ENCODE assay signal across 16 cellular contexts in genomic region chr18:40867452-40867851, GRCh38.
DNase-seq lines count a peak whose midpoint lies in the region; ATAC-seq and TF ChIP-seq lines count a peak whose summit lies in the region.
"Had no signal": no experiment of that assay in that cellular context is flagged by ENCODE, and none has a peak within 500 bp of the region (broad histone marks: within the 10 kb centered on the region; RNA-seq: fewer than 3 reads in every experiment).

No MANE protein-coding gene starts in this region.

- H3K4me3 ChIP-seq in PC-3 (ENCODE audit: low read length) (no peak overlapping the region), epithelial cell of esophagus (ENCODE audit: low read length) (no peak overlapping the region), mesodermal cell (ENCODE audit: extremely low read depth, insufficient read depth, low read length, poor library complexity, severe bottlenecking) (no peak overlapping the region), Peyer's patch (no peak overlapping the region)

- peak overlapping the region; percentile 98 for H3K27ac ChIP-seq in PC-3 (ENCODE audit: low read length)
- peak overlapping the region; percentile 73 for H3K27ac ChIP-seq in mesodermal cell (ENCODE audit: low read depth, low read length, severe bottlenecking)
- H3K27ac ChIP-seq in Peyer's patch: no peak overlapping the region

- 83 to 91% methylated on average over 1 of the region's 2 CpGs for WGBS in mesodermal cell (ENCODE audit: insufficient coverage in 2 of 2), 2 experiments

- POLR2A ChIA-PET in PC-3 (lab: Charles Lee; ENCODE audit: unreplicated experiment): no interaction called here

- H3F3A ChIP-seq in PC-3 (ENCODE audit: low read length, unreplicated experiment): no peaks in the 10 kb centered on the region

- BruUV-seq in PC-3 (replicated peaks; lab: Mats Ljungman, UMichigan): no TSS peak

- peaks cover 18% of the 10 kb centered on the region for H3K4me1 ChIP-seq in PC-3 (ENCODE audit: insufficient read depth, low read length)
- peaks cover 18% of the 10 kb centered on the region for H3K4me1 ChIP-seq in mesodermal cell (ENCODE audit: control insufficient read depth, insufficient read depth, low read length, poor library complexity, severe bottlenecking)
- H3K4me1 ChIP-seq in Peyer's patch: no peaks in the 10 kb centered on the region

- intact Hi-C loops in PC-3 (cut with micrococcal nuclease): loop anchor here (10.0 kb wide), 1 partner anchor 507 kb away; no protein-coding TSS in a partner anchor

- TF ChIP-seq CTCF in PC-3 (conservative IDR thresholded peaks at IDR 0.05; ENCODE audit: low read depth, low read length): no peak
- no peak for TF ChIP-seq CTCF in epithelial cell of esophagus (IDR thresholded peaks at IDR 0.05; ENCODE audit: insufficient read depth, low read depth, low read length, missing control alignments)
- TF ChIP-seq CTCF in Peyer's patch (IDR thresholded peaks at IDR 0.05): no peak

- no peak for TF ChIP-seq POLR2A in Peyer's patch (IDR thresholded peaks at IDR 0.05)

- CTCF ChIA-PET in PC-3 (lab: Charles Lee): no interaction called here

- H4K20me1 ChIP-seq in PC-3 (ENCODE audit: low read length): no peaks in the 10 kb centered on the region

- H3K27me3 ChIP-seq in PC-3 (ENCODE audit: low read length): no peaks in the 10 kb centered on the region
- no peaks in the 10 kb centered on the region for H3K27me3 ChIP-seq in Peyer's patch

- peak overlapping the region; percentile 64 for H3K4me2 ChIP-seq in PC-3 (ENCODE audit: low read length)

- H3K9ac ChIP-seq in PC-3 (ENCODE audit: low read length): peak overlapping the region; percentile 80

- DNase-seq in GM03348 (ENCODE audit: low spot score): peak; percentile 9
- DNase-seq in PC-3: peak; percentile 46
- DNase-seq in epithelial cell of esophagus (ENCODE audit: low read depth): peak; percentile 92
- DNase-seq in EL: no peak
- no peak for DNase-seq in cerebellum (ENCODE audit: low spot score)
- DNase-seq in iPS-NIHi11 (ENCODE audit: low spot score): no peak
- DNase-seq in Peyer's patch: no peak
- DNase-seq: activated T-cell treated with anti-CD3 and anti-CD28 coated beads for 4 hours; amygdala; CD8-positive, alpha-beta T cell; effector memory CD8-positive, alpha-beta T cell; NCI-H1048; NCI-H526 treated with DMSO at 0.1 percent for 48 hours; substantia nigra had no signal

- ATAC-seq in PC-3: peak; percentile 54
- ATAC-seq: activated CD4-positive, CD25-positive, alpha-beta regulatory T cell treated with anti-CD3 and anti-CD28 coated beads, Interleukin-2, amount 50 U/mL, for 24 hours; CD8-positive, alpha-beta T cell; effector memory CD8-positive, alpha-beta T cell had no signal

- H3K9me2 ChIP-seq in PC-3 (replicated peaks; ENCODE audit: low read length): no peaks in the 10 kb centered on the region

- H2AFZ ChIP-seq in PC-3 (ENCODE audit: low read length): no peak overlapping the region

- H3K36me3 ChIP-seq in PC-3 (ENCODE audit: low read depth, low read length): no peaks in the 10 kb centered on the region
- no peaks in the 10 kb centered on the region for H3K36me3 ChIP-seq in mesodermal cell (ENCODE audit: control insufficient read depth, insufficient read depth, low read length)
- no peaks in the 10 kb centered on the region for H3K36me3 ChIP-seq in Peyer's patch

- H3K9me3 ChIP-seq in PC-3 (ENCODE audit: low read length) (no peaks in the 10 kb centered on the region), mesodermal cell (ENCODE audit: control insufficient read depth, low read length) (peaks cover 5% of the 10 kb centered on the region), Peyer's patch (no peaks in the 10 kb centered on the region)

- H3K79me2 ChIP-seq in PC-3 (ENCODE audit: low read length): no peaks in the 10 kb centered on the region

Comparison
In these comparisons a context has a peak if more than half of its experiments do, and no peak if none do; other contexts are left out.
1. DNase-seq: peak in GM03348 (single experiment), PC-3 (single experiment) and epithelial cell of esophagus (single experiment); none in EL (single experiment), cerebellum (single experiment), iPS-NIHi11 (single experiment) and Peyer's patch (0 of 3).
2. H3K27ac ChIP-seq: peak in PC-3 (single experiment) and mesodermal cell (single experiment); none in Peyer's patch (0 of 4).